ENCODE assay signal across 1 cellular context in the genomic region with DNA sequence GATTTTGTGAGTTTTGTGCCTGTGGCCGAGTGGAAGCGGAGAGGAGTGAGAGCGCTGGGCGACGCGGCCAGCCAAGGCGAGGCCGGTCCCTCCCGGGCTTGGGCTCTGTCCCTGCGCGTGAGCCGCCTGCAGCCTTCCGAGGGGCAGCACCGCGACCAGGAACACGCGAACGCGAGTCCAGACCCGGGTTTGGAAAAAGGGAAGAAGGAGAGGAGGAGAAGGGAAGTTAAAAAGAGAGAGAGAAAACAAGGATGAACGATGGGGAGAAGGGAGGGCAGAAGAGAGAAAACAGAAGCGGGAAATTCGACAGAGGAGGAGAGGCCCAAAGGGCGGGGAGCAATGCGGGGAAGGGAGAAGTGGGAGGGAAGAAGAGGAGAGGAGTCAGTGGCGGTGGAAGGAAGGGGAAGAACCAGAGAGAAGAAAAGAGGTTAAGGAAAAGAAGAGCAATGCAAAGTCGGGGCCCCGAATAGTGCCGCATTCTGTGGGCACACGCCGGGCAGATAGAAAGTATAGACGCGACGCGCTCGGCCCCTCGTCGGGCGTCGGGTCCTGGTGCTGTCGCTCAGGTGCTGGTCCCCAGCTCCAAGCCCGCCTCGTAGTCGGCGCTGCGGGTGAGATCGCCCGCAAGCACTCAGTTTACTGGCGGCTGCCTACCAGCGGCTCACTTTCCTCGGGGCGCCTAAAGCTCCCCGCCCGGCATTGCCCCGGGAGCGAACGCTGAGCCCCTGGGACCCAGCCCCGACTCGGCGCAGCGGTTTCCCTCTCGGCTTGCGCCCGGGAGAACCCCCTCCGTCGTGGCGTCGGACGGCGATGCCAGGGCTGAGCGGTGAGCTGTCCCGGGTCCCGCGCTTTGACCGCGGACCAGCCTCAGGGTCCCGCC.
TF ChIP-seq lines count a peak whose summit lies in the region.

No MANE protein-coding gene starts in this region.

TF ChIP-seq in SK-N-SH treated with all-trans-retinoic acid at 6 μM for 48 hours, 23 proteins besides CTCF, POLR2A, EP300 and RAD21 (continued from another document):
- TF ChIP-seq, protein P1, sequence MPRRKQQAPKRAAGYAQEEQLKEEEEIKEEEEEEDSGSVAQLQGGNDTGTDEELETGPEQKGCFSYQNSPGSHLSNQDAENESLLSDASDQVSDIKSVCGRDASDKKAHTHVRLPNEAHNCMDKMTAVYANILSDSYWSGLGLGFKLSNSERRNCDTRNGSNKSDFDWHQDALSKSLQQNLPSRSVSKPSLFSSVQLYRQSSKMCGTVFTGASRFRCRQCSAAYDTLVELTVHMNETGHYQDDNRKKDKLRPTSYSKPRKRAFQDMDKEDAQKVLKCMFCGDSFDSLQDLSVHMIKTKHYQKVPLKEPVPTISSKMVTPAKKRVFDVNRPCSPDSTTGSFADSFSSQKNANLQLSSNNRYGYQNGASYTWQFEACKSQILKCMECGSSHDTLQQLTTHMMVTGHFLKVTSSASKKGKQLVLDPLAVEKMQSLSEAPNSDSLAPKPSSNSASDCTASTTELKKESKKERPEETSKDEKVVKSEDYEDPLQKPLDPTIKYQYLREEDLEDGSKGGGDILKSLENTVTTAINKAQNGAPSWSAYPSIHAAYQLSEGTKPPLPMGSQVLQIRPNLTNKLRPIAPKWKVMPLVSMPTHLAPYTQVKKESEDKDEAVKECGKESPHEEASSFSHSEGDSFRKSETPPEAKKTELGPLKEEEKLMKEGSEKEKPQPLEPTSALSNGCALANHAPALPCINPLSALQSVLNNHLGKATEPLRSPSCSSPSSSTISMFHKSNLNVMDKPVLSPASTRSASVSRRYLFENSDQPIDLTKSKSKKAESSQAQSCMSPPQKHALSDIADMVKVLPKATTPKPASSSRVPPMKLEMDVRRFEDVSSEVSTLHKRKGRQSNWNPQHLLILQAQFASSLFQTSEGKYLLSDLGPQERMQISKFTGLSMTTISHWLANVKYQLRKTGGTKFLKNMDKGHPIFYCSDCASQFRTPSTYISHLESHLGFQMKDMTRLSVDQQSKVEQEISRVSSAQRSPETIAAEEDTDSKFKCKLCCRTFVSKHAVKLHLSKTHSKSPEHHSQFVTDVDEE (CRISPR knock-in tag; IDR thresholded peaks at IDR 0.05), result no peak
- TF ChIP-seq CSDC2 (CRISPR knock-in tag; IDR thresholded peaks at IDR 0.05), result no peak
- TF ChIP-seq BACH2 (CRISPR knock-in tag; IDR thresholded peaks at IDR 0.05; ENCODE audit: borderline replicate concordance), result no peak
- TF ChIP-seq, protein P2, sequence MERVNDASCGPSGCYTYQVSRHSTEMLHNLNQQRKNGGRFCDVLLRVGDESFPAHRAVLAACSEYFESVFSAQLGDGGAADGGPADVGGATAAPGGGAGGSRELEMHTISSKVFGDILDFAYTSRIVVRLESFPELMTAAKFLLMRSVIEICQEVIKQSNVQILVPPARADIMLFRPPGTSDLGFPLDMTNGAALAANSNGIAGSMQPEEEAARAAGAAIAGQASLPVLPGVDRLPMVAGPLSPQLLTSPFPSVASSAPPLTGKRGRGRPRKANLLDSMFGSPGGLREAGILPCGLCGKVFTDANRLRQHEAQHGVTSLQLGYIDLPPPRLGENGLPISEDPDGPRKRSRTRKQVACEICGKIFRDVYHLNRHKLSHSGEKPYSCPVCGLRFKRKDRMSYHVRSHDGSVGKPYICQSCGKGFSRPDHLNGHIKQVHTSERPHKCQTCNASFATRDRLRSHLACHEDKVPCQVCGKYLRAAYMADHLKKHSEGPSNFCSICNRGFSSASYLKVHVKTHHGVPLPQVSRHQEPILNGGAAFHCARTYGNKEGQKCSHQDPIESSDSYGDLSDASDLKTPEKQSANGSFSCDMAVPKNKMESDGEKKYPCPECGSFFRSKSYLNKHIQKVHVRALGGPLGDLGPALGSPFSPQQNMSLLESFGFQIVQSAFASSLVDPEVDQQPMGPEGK (CRISPR knock-in tag; IDR thresholded peaks at IDR 0.05; ENCODE audit: borderline replicate concordance), result no peak
- TF ChIP-seq ZC3H10 (CRISPR knock-in tag; IDR thresholded peaks at IDR 0.05), result no peak
- no peak for TF ChIP-seq ZNF8 (CRISPR knock-in tag; IDR thresholded peaks at IDR 0.05)
- no peak for TF ChIP-seq OSR1 (CRISPR knock-in tag; IDR thresholded peaks at IDR 0.05)
- TF ChIP-seq, protein P3, sequence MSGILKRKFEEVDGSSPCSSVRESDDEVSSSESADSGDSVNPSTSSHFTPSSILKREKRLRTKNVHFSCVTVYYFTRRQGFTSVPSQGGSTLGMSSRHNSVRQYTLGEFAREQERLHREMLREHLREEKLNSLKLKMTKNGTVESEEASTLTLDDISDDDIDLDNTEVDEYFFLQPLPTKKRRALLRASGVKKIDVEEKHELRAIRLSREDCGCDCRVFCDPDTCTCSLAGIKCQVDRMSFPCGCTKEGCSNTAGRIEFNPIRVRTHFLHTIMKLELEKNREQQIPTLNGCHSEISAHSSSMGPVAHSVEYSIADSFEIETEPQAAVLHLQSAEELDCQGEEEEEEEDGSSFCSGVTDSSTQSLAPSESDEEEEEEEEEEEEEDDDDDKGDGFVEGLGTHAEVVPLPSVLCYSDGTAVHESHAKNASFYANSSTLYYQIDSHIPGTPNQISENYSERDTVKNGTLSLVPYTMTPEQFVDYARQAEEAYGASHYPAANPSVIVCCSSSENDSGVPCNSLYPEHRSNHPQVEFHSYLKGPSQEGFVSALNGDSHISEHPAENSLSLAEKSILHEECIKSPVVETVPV (CRISPR knock-in tag; IDR thresholded peaks at IDR 0.05), result no peak
- TF ChIP-seq GLIS3 (CRISPR knock-in tag; IDR thresholded peaks at IDR 0.05), result no peak
